17 cellular contexts compared by ENCODE assay signal in genomic region chr2:27875089-27875881, GRCh38. TPM values are rescaled to one million over a fixed set of nuclear protein-coding genes. Genes with fewer than 3 reads are reported as not detected.
DNase-seq lines count a peak whose midpoint lies in the region; ATAC-seq and TF ChIP-seq lines count a peak whose summit lies in the region.
"Had no signal": no experiment of that assay in that cellular context is flagged by ENCODE, and none has a peak within 500 bp of the region (broad histone marks: within the 10 kb centered on the region; RNA-seq: fewer than 3 reads in every experiment).

No MANE protein-coding gene starts in this region.

- H3K4me1 Mint-ChIP-seq in activated T-cell treated with anti-CD3 and anti-CD28 coated beads, Interleukin-2, amount 50 U/mL, for 72 hours (ENCODE audit: low read depth) = no peaks in the 10 kb centered on the region
- H3K4me1 Mint-ChIP-seq in activated T-cell treated with anti-CD3 and anti-CD28 coated beads, Interleukin-2, amount 50 U/mL, for 24 hours (ENCODE audit: low read depth) = no peaks in the 10 kb centered on the region
- no peaks in the 10 kb centered on the region for H3K4me1 Mint-ChIP-seq in stimulated activated memory B cell treated with anti-CD40 and anti-IgM and Interleukin-4, amounts not matched to agents 10 μg/mL and 1 μg/mL and 100 μg/mL, for 72 hours
- H3K4me1 Mint-ChIP-seq: CD4-positive, alpha-beta memory T cell had no signal

- peaks cover 0 to 4% (median 0%) of the 10 kb centered on the region in 3 donors for H3K36me3 ChIP-seq in tibial nerve
- H3K36me3 ChIP-seq: BLaER1, HAP-1 had no signal

- no peak for TF ChIP-seq CTCF in epithelial cell of esophagus (IDR thresholded peaks at IDR 0.05; ENCODE audit: insufficient read depth, low read depth, low read length, missing control alignments)
- TF ChIP-seq CTCF in tibial nerve (IDR thresholded peaks at IDR 0.05) = no peak

- H3K27ac Mint-ChIP-seq in activated T-cell treated with anti-CD3 and anti-CD28 coated beads, Interleukin-2, amount 50 U/mL, for 72 hours = peak overlapping the region; percentile 43
- no peak overlapping the region for H3K27ac Mint-ChIP-seq in activated T-cell treated with anti-CD3 and anti-CD28 coated beads, Interleukin-2, amount 50 U/mL, for 24 hours
- peak overlapping the region; percentile 11 for H3K27ac Mint-ChIP-seq in stimulated activated memory B cell treated with anti-CD40 and anti-IgM and Interleukin-4, amounts not matched to agents 10 μg/mL and 1 μg/mL and 100 μg/mL, for 72 hours

- H3K4me3 Mint-ChIP-seq in activated T-cell treated with anti-CD3 and anti-CD28 coated beads, Interleukin-2, amount 50 U/mL, for 72 hours = no peak overlapping the region
- H3K4me3 Mint-ChIP-seq in activated T-cell treated with anti-CD3 and anti-CD28 coated beads, Interleukin-2, amount 50 U/mL, for 24 hours = no peak overlapping the region
- no peak overlapping the region for H3K4me3 Mint-ChIP-seq in stimulated activated memory B cell treated with anti-CD40 and anti-IgM and Interleukin-4, amounts not matched to agents 10 μg/mL and 1 μg/mL and 100 μg/mL, for 72 hours
- H3K4me3 Mint-ChIP-seq: CD14-positive monocyte; CD4-positive, alpha-beta memory T cell had no signal

- DNase-seq in activated T-cell treated with anti-CD3 and anti-CD28 coated beads, Interleukin-2, amount 50 U/mL, for 72 hours = no peak
- no peak for DNase-seq in activated T-cell treated with anti-CD3 and anti-CD28 coated beads, Interleukin-2, amount 50 U/mL, for 24 hours
- DNase-seq in astrocyte of the hippocampus (ENCODE audit: low read depth, low spot score) (peak; percentile 57), epithelial cell of esophagus (ENCODE audit: low read depth) (peak; percentile 54), NOMO-1 (lab: John Stamatoyannopoulos, UW; ENCODE audit: unreplicated experiment in 2 of 2) (no peak), tibial nerve (ENCODE audit: low spot score in 2 of 2) (no peak)
- no peak for DNase-seq in stimulated activated CD4-positive, alpha-beta T cell treated with anti-CD3 and anti-CD28 coated beads, Interleukin-2, amount 100 ng/mL, for 24 hours
- DNase-seq: Calu3; CD4-positive, alpha-beta memory T cell; DMS79 treated with DMSO at 0.1 percent for 48 hours; GF-D8; GM23248 had no signal

- peaks cover 0 to 11% (median 0%) of the 10 kb centered on the region in 4 donors for H3K9me3 ChIP-seq in tibial nerve
- H3K9me3 ChIP-seq: HAP-1 had no signal

- no peak overlapping the region for H3K27ac ChIP-seq in tibial nerve
- H3K27ac ChIP-seq: 22Rv1, BLaER1, GM23248 had no signal

- H3K27me3 Mint-ChIP-seq in activated T-cell treated with anti-CD3 and anti-CD28 coated beads, Interleukin-2, amount 50 U/mL, for 72 hours (ENCODE audit: low read depth) = no peaks in the 10 kb centered on the region
- H3K27me3 Mint-ChIP-seq in activated T-cell treated with anti-CD3 and anti-CD28 coated beads, Interleukin-2, amount 50 U/mL, for 24 hours = no peaks in the 10 kb centered on the region
- H3K27me3 Mint-ChIP-seq in stimulated activated memory B cell treated with anti-CD40 and anti-IgM and Interleukin-4, amounts not matched to agents 10 μg/mL and 1 μg/mL and 100 μg/mL, for 72 hours = no peaks in the 10 kb centered on the region

- no peak for TF ChIP-seq POLR2A in tibial nerve (IDR thresholded peaks at IDR 0.05)

- H3K4me1 ChIP-seq in tibial nerve = no peaks in the 10 kb centered on the region
- H3K4me1 ChIP-seq: BLaER1, HAP-1 had no signal

- H3K36me3 Mint-ChIP-seq in activated T-cell treated with anti-CD3 and anti-CD28 coated beads, Interleukin-2, amount 50 U/mL, for 72 hours (ENCODE audit: insufficient read depth in 2 of 2) = peaks cover 8% of the 10 kb centered on the region in 2 donors
- H3K36me3 Mint-ChIP-seq in activated T-cell treated with anti-CD3 and anti-CD28 coated beads, Interleukin-2, amount 50 U/mL, for 24 hours (ENCODE audit: low read depth) = peaks cover 5% of the 10 kb centered on the region
- H3K36me3 Mint-ChIP-seq in stimulated activated memory B cell treated with anti-CD40 and anti-IgM and Interleukin-4, amounts not matched to agents 10 μg/mL and 1 μg/mL and 100 μg/mL, for 72 hours = peaks cover 24% of the 10 kb centered on the region

- 77 to 82% methylated on average over 9 of the region's 9 CpGs for WGBS in tibial nerve, 2 donors

- no peak for ATAC-seq in activated T-cell treated with anti-CD3 and anti-CD28 coated beads, Interleukin-2, amount 50 U/mL, for 72 hours (replicated peaks in 1 of 2)
- no peak for ATAC-seq in stimulated activated memory B cell treated with anti-CD40 and anti-IgM and Interleukin-4, amounts not matched to agents 10 μg/mL and 1 μg/mL and 100 μg/mL, for 72 hours

- peaks cover 4 to 10% of the 10 kb centered on the region in 2 donors for H3K9me3 Mint-ChIP-seq in activated T-cell treated with anti-CD3 and anti-CD28 coated beads, Interleukin-2, amount 50 U/mL, for 72 hours
- peaks cover 10% of the 10 kb centered on the region for H3K9me3 Mint-ChIP-seq in activated T-cell treated with anti-CD3 and anti-CD28 coated beads, Interleukin-2, amount 50 U/mL, for 24 hours
- H3K9me3 Mint-ChIP-seq in stimulated activated memory B cell treated with anti-CD40 and anti-IgM and Interleukin-4, amounts not matched to agents 10 μg/mL and 1 μg/mL and 100 μg/mL, for 72 hours = peaks cover 4% of the 10 kb centered on the region

- H3K4me3 ChIP-seq in epithelial cell of esophagus (ENCODE audit: low read length) (no peak overlapping the region), tibial nerve (no peak overlapping the region)
- H3K4me3 ChIP-seq: BLaER1, GM23248, HAP-1 had no signal

- TF ChIP-seq EP300 in tibial nerve (IDR thresholded peaks at IDR 0.05) = no peak

- H3K27me3 ChIP-seq in tibial nerve = no peaks in the 10 kb centered on the region
- H3K27me3 ChIP-seq: BLaER1 had no signal

RNA-seq across cellular contexts. Expression of gene RBKS, which starts 14.9 kb away (rescaled TPM):
- 10 to 100 TPM in 1 of 2 donors, 1 to 10 TPM in 1; 5.8 to 11.5 TPM for total RNA-seq in activated T-cell treated with anti-CD3 and anti-CD28 coated beads, Interleukin-2, amount 50 U/mL, for 72 hours
- 1 to 10 TPM; 1.2 to 8.1 (median 4.4) TPM for total RNA-seq in tibial nerve

RNA-seq across cellular contexts. Expression of gene BABAM2, which starts 15.2 kb away (rescaled TPM):
- total RNA-seq in activated T-cell treated with anti-CD3 and anti-CD28 coated beads, Interleukin-2, amount 50 U/mL, for 72 hours = 10 to 100 TPM; 96.6 to 97.2 TPM
- total RNA-seq in tibial nerve = 10 to 100 TPM; 24.3 to 46.1 (median 44.5) TPM

Comparison
In these comparisons a context has a peak if more than half of its experiments do, and no peak if none do; other contexts are left out.
1. DNase-seq: peak in astrocyte of the hippocampus (single experiment) and epithelial cell of esophagus (single experiment); none in activated T-cell treated with anti-CD3 and anti-CD28 coated beads, Interleukin-2, amount 50 U/mL, for 72 hours (0 of 2), activated T-cell treated with anti-CD3 and anti-CD28 coated beads, Interleukin-2, amount 50 U/mL, for 24 hours (single experiment), NOMO-1 (0 of 2), tibial nerve (0 of 2) and stimulated activated CD4-positive, alpha-beta T cell treated with anti-CD3 and anti-CD28 coated beads, Interleukin-2, amount 100 ng/mL, for 24 hours (0 of 2).